8 cellular contexts compared by ENCODE assay signal in the genomic region with DNA sequence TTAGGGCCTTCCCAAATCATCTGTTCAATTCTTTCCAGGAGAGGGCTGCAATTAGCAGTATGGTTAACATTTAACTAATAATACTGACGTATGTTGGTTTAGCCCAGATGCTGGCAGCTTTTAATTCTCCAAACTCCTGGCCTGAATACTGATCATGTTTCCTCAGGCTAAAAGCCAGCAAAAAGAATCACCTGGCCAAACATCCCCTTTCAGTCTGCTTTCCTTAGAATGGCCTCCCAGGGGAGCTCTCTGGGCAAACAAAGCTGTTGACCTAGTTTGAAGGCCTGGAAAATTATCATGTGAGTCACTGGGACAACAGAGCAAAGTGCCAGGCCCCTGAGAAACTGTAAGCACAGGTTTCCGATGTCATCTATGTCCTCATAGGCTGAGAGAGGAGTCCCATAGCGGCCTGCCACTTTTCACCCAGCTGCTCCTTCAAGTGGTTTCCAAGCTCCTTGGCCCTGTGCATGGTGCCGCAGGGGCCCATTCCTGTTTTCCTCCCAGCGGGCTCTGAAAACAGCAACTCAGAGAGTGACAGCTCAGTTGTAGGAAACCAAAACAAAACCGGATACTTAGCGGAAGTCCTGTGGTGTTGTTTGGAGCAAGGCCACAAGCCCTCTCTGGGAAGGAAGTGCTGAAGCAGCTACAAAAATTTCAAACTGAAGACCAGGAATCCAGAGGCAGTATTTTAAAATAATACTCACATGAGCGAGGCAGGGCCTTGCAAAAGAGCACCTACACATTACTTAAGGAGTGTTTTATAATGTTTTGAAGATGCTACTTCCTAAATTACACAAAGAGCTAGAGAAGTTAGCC. TPM values are rescaled to one million over a fixed set of nuclear protein-coding genes. Genes with fewer than 3 reads are reported as not detected.
DNase-seq lines count a peak whose midpoint lies in the region; ATAC-seq and TF ChIP-seq lines count a peak whose summit lies in the region.

No MANE protein-coding gene starts in this region.

- TF ChIP-seq CTCF in BJ (IDR thresholded peaks at IDR 0.05; ENCODE audit: insufficient read depth, low read depth, low read length) = peak; percentile 36
- peak in 2 of 56 donors; percentile 8 to 15 for TF ChIP-seq CTCF in dorsolateral prefrontal cortex (IDR thresholded peaks at IDR 0.05 in 54 of 56, conservative IDR thresholded peaks at IDR 0.05 in 2 of 56; ENCODE audit: low read depth in 1 of 56, partially characterized antibody in 56 of 56)

- H3K27ac ChIP-seq in dorsolateral prefrontal cortex = peak overlapping the region in 57 of 59 donors; percentile 12 to 89 (median 68)

- no peaks in the 10 kb centered on the region for H3K36me3 ChIP-seq in BJ (ENCODE audit: control insufficient read depth, insufficient read depth, low read length)

- H3K27me3 ChIP-seq in BJ (ENCODE audit: control insufficient read depth, insufficient read depth, low read length) (no peaks in the 10 kb centered on the region), dorsolateral prefrontal cortex (no peaks in the 10 kb centered on the region)

- ATAC-seq in HG02642 (IDR thresholded peaks at IDR 0.05; ENCODE audit: poor library complexity, unreplicated experiment) = peak; percentile 49

- H3K4me3 ChIP-seq in BJ (ENCODE audit: low read depth, low read length) = no peak overlapping the region
- peak overlapping the region in 21 of 59 donors; percentile 0 to 42 (median 11) for H3K4me3 ChIP-seq in dorsolateral prefrontal cortex

- intact Hi-C loops in dorsolateral prefrontal cortex (cut with DNase I) = loop anchor here in 1 of 2 donors (10.0 kb wide), 1 partner anchor 188 kb away; no protein-coding TSS in a partner anchor

- CTCF ChIA-PET in BJ (lab: Yijun Ruan, JAX) = interaction anchor here (0.8 to 3.7 kb wide), 8 partner anchors 9 to 193 kb away, joined by 3 to 18 read pairs (median 5); no protein-coding TSS in a partner anchor

- peak; percentile 65 for DNase-seq in BJ (ENCODE audit: low read depth)
- DNase-seq in NCI-H510A treated with DMSO at 0.1 percent for 48 hours (lab: John Stamatoyannopoulos, UW) = peak; percentile 93
- DNase-seq in activated CD4-positive, alpha-beta T cell treated with anti-CD3 and anti-CD28 coated beads, Interleukin-2, amount 50 U/mL, for 48 hours = peak; percentile 46 to 60
- peak in 9 of 10 donors; percentile 38 to 91 (median 48) for DNase-seq in dorsolateral prefrontal cortex
- peak; percentile 93 for DNase-seq in left kidney (ENCODE audit: low read depth, low spot score)
- DNase-seq in stimulated activated CD4-positive, alpha-beta T cell treated with anti-CD3 and anti-CD28 coated beads, Interleukin-1b, Interleukin-23, amount 100 ng/mL, for 48 hours = peak; percentile 43
- DNase-seq in GM19240 (ENCODE audit: insufficient read length, low spot score) = no peak

- POLR2A ChIA-PET in BJ (lab: Charles Lee) = no interaction called here

RNA-seq across cellular contexts. Expression of gene RAB11A, which starts 36.5 kb away (rescaled TPM):
- 165 and 243 TPM in 2 replicates for polyA plus RNA-seq in BJ (2011; rRNA removed)
- 37.0 and 56.2 TPM in 2 replicates for polyA minus RNA-seq in BJ (2011; rRNA and poly(A)+ RNA removed)
- 100 to 1,000 TPM in 119 of 120 experiments, 10 to 100 TPM in 1; 88.8 to 241 (median 186) TPM for total RNA-seq in dorsolateral prefrontal cortex

RNA-seq across cellular contexts. Expression of gene DENND4A, which starts 40.7 kb away (rescaled TPM):
- 5.1 and 11.0 TPM in 2 replicates for polyA plus RNA-seq in BJ (2011; rRNA removed)
- polyA minus RNA-seq in BJ (2011; rRNA and poly(A)+ RNA removed) = 16.0 and 19.4 TPM in 2 replicates
- 10 to 100 TPM; 52.0 to 89.8 (median 72.2) TPM for total RNA-seq in dorsolateral prefrontal cortex
